8 cellular contexts compared by ENCODE assay signal in the genomic region with DNA sequence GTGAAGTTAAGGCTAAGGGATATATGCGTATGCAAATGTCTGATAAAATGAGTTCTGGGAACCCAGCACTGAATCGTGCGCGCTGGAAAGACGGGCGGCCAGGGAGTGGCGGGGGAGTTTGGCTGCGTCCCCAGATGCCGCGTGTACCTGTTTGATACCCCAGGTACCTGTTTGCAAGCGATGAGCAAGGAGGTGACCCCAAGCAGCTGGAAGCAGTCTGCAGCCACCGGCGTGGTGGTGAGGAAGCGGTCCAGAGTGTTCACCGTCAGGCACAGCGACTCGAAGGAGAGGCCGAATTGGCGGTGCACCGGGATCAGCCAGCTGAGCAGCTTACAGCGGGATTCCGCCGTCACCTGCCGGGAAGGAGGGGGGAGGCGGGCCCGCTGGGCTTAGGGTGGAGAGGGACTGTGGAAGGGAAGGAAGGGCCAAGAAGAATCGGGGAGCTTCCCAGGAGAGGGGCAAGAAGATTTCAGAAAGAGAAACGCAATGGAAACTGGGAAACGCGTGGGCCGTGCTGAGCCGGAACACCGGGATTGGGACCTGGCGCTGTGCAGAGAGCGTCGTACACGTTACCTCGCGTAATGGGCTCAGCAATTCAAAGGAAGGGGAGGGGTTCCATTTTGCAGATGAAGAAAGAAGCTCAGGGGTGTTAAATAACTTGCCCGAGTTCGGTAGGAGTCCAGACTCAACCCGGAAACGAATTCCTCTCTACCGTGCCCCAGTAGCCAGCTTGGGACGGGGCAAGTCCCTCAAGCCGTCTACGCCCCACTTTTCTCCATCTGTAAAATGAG. TPM values are rescaled to one million over a fixed set of nuclear protein-coding genes. Genes with fewer than 3 reads are reported as not detected.
DNase-seq lines count a peak whose midpoint lies in the region; ATAC-seq lines count a peak whose summit lies in the region.

No MANE protein-coding gene starts in this region.

- ATAC-seq in activated naive CD8-positive, alpha-beta T cell treated with anti-CD3 and anti-CD28 coated beads, Interleukin-2, amount 50 U/mL, for 24 hours: no peak

- peaks cover 6% of the 10 kb centered on the region for H3K4me1 ChIP-seq in iPS DF 6.9 (ENCODE audit: control insufficient read depth, insufficient read depth, low read length)

- H3K36me3 Mint-ChIP-seq in activated naive CD4-positive, alpha-beta T cell treated with anti-CD3 and anti-CD28 coated beads for 36 hours (ENCODE audit: low read depth): no peaks in the 10 kb centered on the region
- H3K36me3 Mint-ChIP-seq in activated naive CD8-positive, alpha-beta T cell treated with anti-CD3 and anti-CD28 coated beads, Interleukin-2, amount 50 U/mL, for 24 hours (ENCODE audit: low read depth): no peaks in the 10 kb centered on the region

- no peaks in the 10 kb centered on the region for H3K9me3 ChIP-seq in iPS DF 6.9 (ENCODE audit: control insufficient read depth, insufficient read depth, low read length)

- H3K9me3 Mint-ChIP-seq in activated naive CD4-positive, alpha-beta T cell treated with anti-CD3 and anti-CD28 coated beads for 36 hours: no peaks in the 10 kb centered on the region
- no peaks in the 10 kb centered on the region for H3K9me3 Mint-ChIP-seq in activated naive CD8-positive, alpha-beta T cell treated with anti-CD3 and anti-CD28 coated beads, Interleukin-2, amount 50 U/mL, for 24 hours

- peaks cover 75% of the 10 kb centered on the region for H3K27me3 ChIP-seq in iPS DF 6.9 (ENCODE audit: control insufficient read depth, insufficient read depth, low read length)

- H3K4me3 Mint-ChIP-seq in activated naive CD4-positive, alpha-beta T cell treated with anti-CD3 and anti-CD28 coated beads for 36 hours: peak overlapping the region; percentile 76
- peak overlapping the region; percentile 76 for H3K4me3 Mint-ChIP-seq in activated naive CD8-positive, alpha-beta T cell treated with anti-CD3 and anti-CD28 coated beads, Interleukin-2, amount 50 U/mL, for 24 hours

- H3K36me3 ChIP-seq in iPS DF 6.9 (ENCODE audit: control insufficient read depth, insufficient read depth, low read length): no peaks in the 10 kb centered on the region; the same call in 1 of the 2 replicates

- no peak overlapping the region for H3K27ac Mint-ChIP-seq in activated naive CD4-positive, alpha-beta T cell treated with anti-CD3 and anti-CD28 coated beads for 36 hours
- peak overlapping the region; percentile 53 for H3K27ac Mint-ChIP-seq in activated naive CD8-positive, alpha-beta T cell treated with anti-CD3 and anti-CD28 coated beads, Interleukin-2, amount 50 U/mL, for 24 hours

- intact Hi-C loops in activated naive CD4-positive, alpha-beta T cell treated with anti-CD3 and anti-CD28 coated beads for 36 hours (cut with micrococcal nuclease): loop anchor here (5.0 kb wide), 1 partner anchor 715 kb away; a partner anchor contains a TSS

- CTCF ChIA-PET in activated naive CD4-positive, alpha-beta T cell treated with anti-CD3 and anti-CD28 coated beads for 36 hours (lab: Charles Lee): interaction anchor here (0.6 to 3.0 kb wide), 6 partner anchors 57 to 661 kb away, joined by 3 to 10 read pairs (median 3); no protein-coding TSS in a partner anchor

- H3K4me1 Mint-ChIP-seq in activated naive CD4-positive, alpha-beta T cell treated with anti-CD3 and anti-CD28 coated beads for 36 hours (ENCODE audit: low read depth): peaks cover 39% of the 10 kb centered on the region
- H3K4me1 Mint-ChIP-seq in activated naive CD8-positive, alpha-beta T cell treated with anti-CD3 and anti-CD28 coated beads, Interleukin-2, amount 50 U/mL, for 24 hours: peaks cover 33% of the 10 kb centered on the region

- peaks cover 74% of the 10 kb centered on the region for H3K27me3 Mint-ChIP-seq in activated naive CD4-positive, alpha-beta T cell treated with anti-CD3 and anti-CD28 coated beads for 36 hours (ENCODE audit: low read depth)
- peaks cover 82% of the 10 kb centered on the region for H3K27me3 Mint-ChIP-seq in activated naive CD8-positive, alpha-beta T cell treated with anti-CD3 and anti-CD28 coated beads, Interleukin-2, amount 50 U/mL, for 24 hours

- H3K4me3 ChIP-seq in iPS DF 6.9 (ENCODE audit: low read length): peak overlapping the region; percentile 23; the same call in 1 of the 2 replicates
- H3K4me3 ChIP-seq in skeletal muscle cell (ENCODE audit: low read depth, low read length): peak overlapping the region; percentile 52

- WGBS in iPS DF 6.9 (ENCODE audit: insufficient coverage, insufficient read length): no CpG with 5 or more reads among the region's 47 CpGs

- H3K27ac ChIP-seq in iPS DF 6.9 (ENCODE audit: low read length): no peak overlapping the region

- DNase-seq in activated naive CD4-positive, alpha-beta T cell treated with anti-CD3 and anti-CD28 coated beads for 36 hours: no peak
- no peak for DNase-seq in activated naive CD4-positive, alpha-beta T cell treated with Interleukin-2 at 50 U/mL for 16 hours
- DNase-seq in M059J (ENCODE audit: low read depth): peak; percentile 61
- DNase-seq in activated naive CD8-positive, alpha-beta T cell treated with anti-CD3 and anti-CD28 coated beads, Interleukin-2, amount 50 U/mL, for 24 hours: no peak
- no peak for DNase-seq in iPS DF 6.9 (ENCODE audit: low read depth, low spot score)
- no peak for DNase-seq in skeletal muscle cell (ENCODE audit: low read depth)
- DNase-seq in AG20443 (ENCODE audit: low spot score): no peak
- DNase-seq in dedifferentiated amniotic fluid mesenchymal stem cell (ENCODE audit: extremely low spot score): no peak

RNA-seq across cellular contexts. Expression of a gene that starts 1.0 kb away (rescaled TPM):
- not detected for total RNA-seq in activated naive CD4-positive, alpha-beta T cell treated with anti-CD3 and anti-CD28 coated beads for 36 hours
- 5.1 and 5.5 TPM in 2 replicates for total RNA-seq in M059J (2014; rRNA removed; shearing (Covaris generic))

RNA-seq across cellular contexts. Expression of a gene that starts 5.3 kb away (rescaled TPM):
- total RNA-seq in activated naive CD4-positive, alpha-beta T cell treated with anti-CD3 and anti-CD28 coated beads for 36 hours: under 1 TPM in 1 of 2 experiments, not detected in 1; 0.17 TPM
- 0.59 TPM in 1 of 2 replicates, not detected in the other for total RNA-seq in M059J (2014; rRNA removed; shearing (Covaris generic))

RNA-seq across cellular contexts. Expression of a gene that starts 59.4 kb away (rescaled TPM):
- total RNA-seq in activated naive CD4-positive, alpha-beta T cell treated with anti-CD3 and anti-CD28 coated beads for 36 hours: not detected
- not detected in 2 replicates for total RNA-seq in M059J (2014; rRNA removed; shearing (Covaris generic))
